8 cellular contexts compared by ENCODE assay signal in genomic region chr2:80238692-80239469, GRCh38.
DNase-seq lines count a peak whose midpoint lies in the region; ATAC-seq and TF ChIP-seq lines count a peak whose summit lies in the region.

No MANE protein-coding gene starts in this region.

- no peak overlapping the region for H2BK12ac ChIP-seq in neuronal stem cell (ENCODE audit: low read length)

- WGBS in neuronal stem cell (ENCODE audit: extremely low coverage in 2 of 2, insufficient read length in 2 of 2, insufficient replicate concordance in 1 of 2), 2 donors: 100% methylated on average over 1 of the region's 11 CpGs; no CpG with 5 or more reads in 1 of the 2 donors

- CTCF ChIA-PET in A673 (lab: Charles Lee): interaction anchor here (0.5 to 0.7 kb wide), 2 partner anchors 10 to 16 kb away, joined by 3 to 4 read pairs; no protein-coding TSS in a partner anchor

- no peak overlapping the region for H2BK15ac ChIP-seq in neuronal stem cell (ENCODE audit: low read length)

- BruUV-seq in A673 (replicated peaks; lab: Mats Ljungman, UMichigan): no TSS peak

- no peaks in the 10 kb centered on the region for H3K4me1 ChIP-seq in A673 (ENCODE audit: insufficient read depth, low read length, poor library complexity, severe bottlenecking)
- H3K4me1 ChIP-seq in neuronal stem cell (ENCODE audit: control insufficient read depth in 2 of 2, insufficient read depth in 1 of 2, low read depth in 1 of 2, low read length in 2 of 2): no peaks in the 10 kb centered on the region

- peak; percentile 84 for TF ChIP-seq CTCF in A673 (conservative IDR thresholded peaks at IDR 0.05; ENCODE audit: low read depth, low read length)
- TF ChIP-seq CTCF in GM06990 (IDR thresholded peaks at IDR 0.05; ENCODE audit: insufficient read depth, low read length, poor library complexity, severe bottlenecking): peak; percentile 67

- no peak overlapping the region for H2AK5ac ChIP-seq in neuronal stem cell (ENCODE audit: low read depth, low read length)

- POLR2A ChIA-PET in A673 (lab: Charles Lee; ENCODE audit: low non-redundant PET): no interaction called here

- no peak overlapping the region for H4K8ac ChIP-seq in neuronal stem cell (ENCODE audit: low read depth, low read length)

- DNase-seq in A673 (ENCODE audit: low spot score) (peak; percentile 63), GM06990 (ENCODE audit: extremely low read depth, insufficient read length) (no peak), NCI-H82 treated with DMSO at 0.1 percent for 48 hours (lab: John Stamatoyannopoulos, UW; ENCODE audit: unreplicated experiment) (peak; percentile 5), epidermal melanocyte (ENCODE audit: insufficient read length, low spot score) (peak; percentile 19), neuronal stem cell (ENCODE audit: low spot score) (peak; percentile 15), GOT3 (lab: John Stamatoyannopoulos, UW) (no peak), NOMO-1 treated with dmso at 0.1 percent for 144 hours (lab: John Stamatoyannopoulos, UW; ENCODE audit: unreplicated experiment) (no peak)

- no peak overlapping the region for H2AFZ ChIP-seq in neuronal stem cell (ENCODE audit: low read length)

- no peaks in the 10 kb centered on the region for H3K9me3 ChIP-seq in A673 (ENCODE audit: low read depth, low read length, poor library complexity, severe bottlenecking)
- H3K9me3 ChIP-seq in neuronal stem cell (replicated peaks in 1 of 2; ENCODE audit: control insufficient read depth in 2 of 2, insufficient read depth in 1 of 2, low read depth in 1 of 2, low read length in 2 of 2): no peaks in the 10 kb centered on the region

- H3K18ac ChIP-seq in neuronal stem cell (ENCODE audit: low read length): no peak overlapping the region

- no peak for ATAC-seq in GM19455 (IDR thresholded peaks at IDR 0.05; ENCODE audit: unreplicated experiment)

- no peak overlapping the region for H2BK120ac ChIP-seq in neuronal stem cell (ENCODE audit: low read depth, low read length)

- H3K4me3 ChIP-seq in A673 (ENCODE audit: low read depth, low read length, poor library complexity, severe bottlenecking) (no peak overlapping the region), GM06990 (replicated peaks; ENCODE audit: low read depth, low read length) (no peak overlapping the region), neuronal stem cell (ENCODE audit: low read length in 2 of 2) (no peak overlapping the region)

- no peaks in the 10 kb centered on the region for H3K36me3 ChIP-seq in A673 (ENCODE audit: insufficient read depth, low read length, poor library complexity, severe bottlenecking)
- no peaks in the 10 kb centered on the region for H3K36me3 ChIP-seq in GM06990 (ENCODE audit: control insufficient read depth, insufficient read depth, low read length)
- H3K36me3 ChIP-seq in neuronal stem cell (replicated peaks in 1 of 2; ENCODE audit: control insufficient read depth in 2 of 2, insufficient read depth in 2 of 2, low read length in 2 of 2): no peaks in the 10 kb centered on the region

- intact Hi-C loops in A673 (cut with micrococcal nuclease; ENCODE audit: unreplicated experiment): loop anchor here (1.0 to 5.0 kb wide), 3 partner anchors 152 to 302 kb away; no protein-coding TSS in a partner anchor

- no peak overlapping the region for H3K4ac ChIP-seq in neuronal stem cell (ENCODE audit: low read length)

- H3K14ac ChIP-seq in neuronal stem cell (ENCODE audit: low read length): no peak overlapping the region

- no peak overlapping the region for H3K9ac ChIP-seq in neuronal stem cell (ENCODE audit: low read depth, low read length, poor library complexity)

- no peaks in the 10 kb centered on the region for H3K79me1 ChIP-seq in neuronal stem cell (ENCODE audit: low read depth, low read length)

- H4K91ac ChIP-seq in neuronal stem cell (ENCODE audit: low read depth, low read length, poor library complexity): no peak overlapping the region

- H3K23ac ChIP-seq in neuronal stem cell (ENCODE audit: low read depth, low read length, poor library complexity): no peak overlapping the region

- H3K27me3 ChIP-seq in A673 (replicated peaks; ENCODE audit: insufficient read depth, low read depth, low read length, poor library complexity) (peaks cover 2% of the 10 kb centered on the region), GM06990 (replicated peaks; ENCODE audit: control insufficient read depth, insufficient read depth, low read length) (no peaks in the 10 kb centered on the region), neuronal stem cell (ENCODE audit: control insufficient read depth in 3 of 3, insufficient read depth in 3 of 3, low read depth in 1 of 3, low read length in 3 of 3) (no peaks in the 10 kb centered on the region)

- no peak overlapping the region for H3K4me2 ChIP-seq in neuronal stem cell (ENCODE audit: insufficient read depth, low read length, poor library complexity, severe bottlenecking)

- no peak overlapping the region for H2BK5ac ChIP-seq in neuronal stem cell (ENCODE audit: low read length)

- no peak overlapping the region for H3K27ac ChIP-seq in A673 (ENCODE audit: low read depth, low read length, poor library complexity, severe bottlenecking)
- H3K27ac ChIP-seq in neuronal stem cell (replicated peaks; ENCODE audit: low read length): no peak overlapping the region

Comparison
In these comparisons a context has a peak if more than half of its experiments do, and no peak if none do; other contexts are left out.
1. DNase-seq: peak in A673 (single experiment), NCI-H82 treated with DMSO at 0.1 percent for 48 hours (single experiment), epidermal melanocyte (single experiment) and neuronal stem cell (single experiment); none in GM06990 (single experiment), GOT3 (single experiment) and NOMO-1 treated with dmso at 0.1 percent for 144 hours (single experiment).